18 cellular contexts compared by ENCODE assay signal in genomic region chr2:3300224-3300623, GRCh38.
DNase-seq lines count a peak whose midpoint lies in the region; ATAC-seq and TF ChIP-seq lines count a peak whose summit lies in the region.
"Had no signal": no experiment of that assay in that cellular context is flagged by ENCODE, and none has a peak within 500 bp of the region (broad histone marks: within the 10 kb centered on the region; RNA-seq: fewer than 3 reads in every experiment).

No MANE protein-coding gene starts in this region.

- no peaks in the 10 kb centered on the region for H3K4me1 ChIP-seq in right cardiac atrium (ENCODE audit: control insufficient read depth, insufficient read depth, low read length)

- H3K27ac Mint-ChIP-seq in chondrocyte (ENCODE audit: unreplicated experiment) (no peak overlapping the region), nephron progenitor cell (peak overlapping the region; percentile 50)
- H3K27ac Mint-ChIP-seq in stimulated activated naive B cell treated with anti-CD40 and anti-IgM and Interleukin-4, amounts not matched to agents 10 μg/mL and 1 μg/mL and 100 μg/mL, for 72 hours: peak overlapping the region; percentile 47

- H3K27me3 ChIP-seq in right cardiac atrium (ENCODE audit: control insufficient read depth, insufficient read depth): no peaks in the 10 kb centered on the region
- H3K27me3 ChIP-seq: Peyer's patch had no signal

- no peaks in the 10 kb centered on the region for H3K9me3 ChIP-seq in right cardiac atrium (ENCODE audit: control insufficient read depth, low read length)
- H3K9me3 ChIP-seq: Peyer's patch had no signal

- H3K9me3 Mint-ChIP-seq in chondrocyte (ENCODE audit: low read depth) (no peaks in the 10 kb centered on the region), nephron progenitor cell (no peaks in the 10 kb centered on the region)
- no peaks in the 10 kb centered on the region for H3K9me3 Mint-ChIP-seq in stimulated activated naive B cell treated with anti-CD40 and anti-IgM and Interleukin-4, amounts not matched to agents 10 μg/mL and 1 μg/mL and 100 μg/mL, for 72 hours

- 95% methylated on average over 8 of the region's 8 CpGs for WGBS in right cardiac atrium

- H3K27ac ChIP-seq in right cardiac atrium (ENCODE audit: low read length): no peak overlapping the region
- H3K27ac ChIP-seq: C4-2B, Peyer's patch had no signal

- no peak overlapping the region for H3K4me3 Mint-ChIP-seq in chondrocyte (ENCODE audit: unreplicated experiment)
- no peak overlapping the region for H3K4me3 Mint-ChIP-seq in nephron progenitor cell
- no peak overlapping the region for H3K4me3 Mint-ChIP-seq in stimulated activated naive B cell treated with anti-CD40 and anti-IgM and Interleukin-4, amounts not matched to agents 10 μg/mL and 1 μg/mL and 100 μg/mL, for 72 hours

- peaks cover 2% of the 10 kb centered on the region for H3K36me3 Mint-ChIP-seq in chondrocyte (ENCODE audit: low read depth)
- peaks cover 28% of the 10 kb centered on the region for H3K36me3 Mint-ChIP-seq in nephron progenitor cell (ENCODE audit: low read depth)
- H3K36me3 Mint-ChIP-seq in stimulated activated naive B cell treated with anti-CD40 and anti-IgM and Interleukin-4, amounts not matched to agents 10 μg/mL and 1 μg/mL and 100 μg/mL, for 72 hours: peaks cover 53 to 68% of the 10 kb centered on the region in 2 donors

- H3K4me3 ChIP-seq in right cardiac atrium (ENCODE audit: low read length): no peak overlapping the region
- H3K4me3 ChIP-seq: Peyer's patch had no signal

- intact Hi-C loops in cardiac septum (cut with DNase I) (loop anchor here (5.0 to 10.0 kb wide), 2 partner anchors 298 to 455 kb away; no protein-coding TSS in a partner anchor), right cardiac atrium (cut with DNase I) (loop anchor here in 2 of 4 donors (10.0 kb wide), 1 partner anchor 295 kb away; no protein-coding TSS in a partner anchor)

- H3K4me1 Mint-ChIP-seq in chondrocyte (ENCODE audit: low read depth): peaks cover 15% of the 10 kb centered on the region
- H3K4me1 Mint-ChIP-seq in nephron progenitor cell: peaks cover 46% of the 10 kb centered on the region
- H3K4me1 Mint-ChIP-seq in stimulated activated naive B cell treated with anti-CD40 and anti-IgM and Interleukin-4, amounts not matched to agents 10 μg/mL and 1 μg/mL and 100 μg/mL, for 72 hours: peaks cover 23 to 43% of the 10 kb centered on the region in 2 donors

- no peak for ATAC-seq in right cardiac atrium
- ATAC-seq in stimulated activated naive B cell treated with anti-CD40 and anti-IgM and Interleukin-4, amounts not matched to agents 10 μg/mL and 1 μg/mL and 100 μg/mL, for 72 hours (replicated peaks): no peak
- no peak for ATAC-seq in SK-N-SH treated with all-trans-retinoic acid at 6 μM for 48 hours

- DNase-seq in cardiac septum (ENCODE audit: low spot score) (peak; percentile 31), right cardiac atrium (no peak), chondrocyte (ENCODE audit: low spot score) (peak; percentile 30), nephron progenitor cell (no peak), NCI-H510A (lab: John Stamatoyannopoulos, UW) (no peak), AML-193 (lab: John Stamatoyannopoulos, UW) (no peak)
- no peak for DNase-seq in stimulated activated naive B cell treated with anti-CD40 and anti-IgM and Interleukin-4, amounts not matched to agents 10 μg/mL and 1 μg/mL and 100 μg/mL, for 72 hours
- DNase-seq: DMS53, GDM1, Karpas-422, MV-4-11, NCI-H1105 treated with DMSO at 0.1 percent for 48 hours, NCI-H2029 treated with DMSO at 0.1 percent for 48 hours, NCI-H226, NCI-H526 had no signal

- TF ChIP-seq CTCF in chondrocyte (IDR thresholded peaks at IDR 0.05): no peak
- TF ChIP-seq CTCF in nephron progenitor cell (IDR thresholded peaks at IDR 0.05): no peak

- no peaks in the 10 kb centered on the region for H3K27me3 Mint-ChIP-seq in chondrocyte (ENCODE audit: low read depth)
- peaks cover 3% of the 10 kb centered on the region for H3K27me3 Mint-ChIP-seq in nephron progenitor cell (ENCODE audit: low read depth, poor library complexity)
- no peaks in the 10 kb centered on the region for H3K27me3 Mint-ChIP-seq in stimulated activated naive B cell treated with anti-CD40 and anti-IgM and Interleukin-4, amounts not matched to agents 10 μg/mL and 1 μg/mL and 100 μg/mL, for 72 hours

TF ChIP-seq in SK-N-SH treated with all-trans-retinoic acid at 6 μM for 48 hours, 23 proteins besides CTCF, POLR2A, EP300 and RAD21:
- TF ChIP-seq CREB5 (CRISPR knock-in tag; IDR thresholded peaks at IDR 0.05; ENCODE audit: low read depth) (no peak), POU6F1 (CRISPR knock-in tag; IDR thresholded peaks at IDR 0.05; ENCODE audit: borderline replicate concordance, low read depth) (no peak)

Comparison
In these comparisons a context has a peak if more than half of its experiments do, and no peak if none do; other contexts are left out.
1. DNase-seq: peak in cardiac septum (single experiment) and chondrocyte (single experiment); none in right cardiac atrium (0 of 3), nephron progenitor cell (single experiment), stimulated activated naive B cell treated with anti-CD40 and anti-IgM and Interleukin-4, amounts not matched to agents 10 μg/mL and 1 μg/mL and 100 μg/mL, for 72 hours (single experiment), NCI-H510A (single experiment) and AML-193 (0 of 2).